In the genomic region with DNA sequence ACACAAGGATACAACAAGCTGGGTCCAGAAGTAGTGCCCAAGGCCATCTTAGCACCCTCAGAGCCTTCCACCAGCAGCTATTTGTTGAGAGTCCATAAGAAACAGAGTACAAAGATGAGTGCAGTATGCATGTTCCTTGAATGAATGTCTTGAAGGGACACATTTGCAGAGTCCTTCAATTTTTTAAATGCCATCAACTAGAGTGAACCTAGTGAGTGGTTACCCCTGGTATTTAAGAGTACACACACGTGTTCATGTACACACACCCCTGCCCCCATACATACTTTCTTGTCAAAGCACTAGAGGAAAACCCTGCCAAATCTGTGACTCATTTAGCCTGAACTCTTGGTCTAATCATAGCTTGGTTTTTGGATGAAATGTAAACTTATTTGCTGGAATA, we compare ENCODE assay signal across 15 cellular contexts.
DNase-seq lines count a peak whose midpoint lies in the region; ATAC-seq and TF ChIP-seq lines count a peak whose summit lies in the region.
"Had no signal": no experiment of that assay in that cellular context is flagged by ENCODE, and none has a peak within 500 bp of the region (broad histone marks: within the 10 kb centered on the region; RNA-seq: fewer than 3 reads in every experiment).

No MANE protein-coding gene starts in this region.

- TF ChIP-seq CTCF in HFF-Myc (IDR thresholded peaks at IDR 0.05; ENCODE audit: low read depth, low read length, missing control alignments) (no peak), astrocyte of the cerebellum (IDR thresholded peaks at IDR 0.05; ENCODE audit: low read depth, low read length, missing control alignments) (no peak), upper lobe of left lung (IDR thresholded peaks at IDR 0.05) (no peak)

- DNase-seq in HFF-Myc (ENCODE audit: extremely low read depth, low read depth) (peak; percentile 95), astrocyte of the cerebellum (ENCODE audit: low read depth) (peak; percentile 95), iris pigment epithelial cell (ENCODE audit: low read depth) (peak; percentile 98), upper lobe of left lung (no peak), KBM-7 (no peak), Right ventricle myocardium superior (no peak)
- no peak for DNase-seq in activated CD4-positive, CD25-positive, alpha-beta regulatory T cell (lab: John Stamatoyannopoulos, UW)
- DNase-seq: activated CD8-positive, alpha-beta memory T cell treated with anti-CD3 and anti-CD28 coated beads, Interleukin-2, amount 10 ng/mL, durations not matched to agents 7 days and 5 days; anterior cingulate cortex; DND-41; gastrocnemius medialis; MV-4-11; NCI-H82; stimulated activated CD8-positive, alpha-beta memory T cell treated with anti-CD3 and anti-CD28 coated beads, Interleukin-4, amount 100 ng/mL, for 48 hours had no signal

- TF ChIP-seq EP300 in upper lobe of left lung (IDR thresholded peaks at IDR 0.05), result no peak

- H3K9me3 ChIP-seq in upper lobe of left lung, result no peaks in the 10 kb centered on the region
- H3K9me3 ChIP-seq: gastrocnemius medialis had no signal

- H3K4me3 ChIP-seq in HFF-Myc (replicated peaks; ENCODE audit: low read depth, low read length) (no peak overlapping the region), astrocyte of the cerebellum (ENCODE audit: low read depth, low read length) (no peak overlapping the region), upper lobe of left lung (no peak overlapping the region)
- H3K4me3 ChIP-seq: gastrocnemius medialis had no signal

- in situ Hi-C loops in astrocyte of the cerebellum (cut with HindIII; ENCODE audit: low sequenced_read_pairs), result no loop called here
- in situ Hi-C loops in KBM-7 (cut with MboI; ENCODE audit: low pct_unique_long_range_greater_than_20kb, low sequenced_read_pairs), result no loop called here

- intact Hi-C loops in Right ventricle myocardium superior (cut with DNase I), result no loop called here

- peaks cover 5 to 14% (median 10%) of the 10 kb centered on the region in 4 donors for H3K4me1 ChIP-seq in upper lobe of left lung

- TF ChIP-seq POLR2A in upper lobe of left lung (IDR thresholded peaks at IDR 0.05), result no peak

- peak overlapping the region in 1 of 4 donors; percentile 10 for H3K27ac ChIP-seq in upper lobe of left lung

- ATAC-seq in upper lobe of left lung (ENCODE audit: low FRiP score in 2 of 2) (peak; percentile 46 to 55), GM21717 (IDR thresholded peaks at IDR 0.05; ENCODE audit: unreplicated experiment) (no peak), Right ventricle myocardium superior (ENCODE audit: poor library complexity) (no peak)
- ATAC-seq: activated CD8-positive, alpha-beta memory T cell treated with anti-CD3 and anti-CD28 coated beads, Interleukin-2, amount 10 ng/mL, durations not matched to agents 7 days and 5 days; gastrocnemius medialis had no signal

- 33 to 56% methylated on average over 1 of the region's 1 CpG for WGBS in upper lobe of left lung, 2 donors

- no peaks in the 10 kb centered on the region for H3K36me3 ChIP-seq in upper lobe of left lung
- H3K36me3 ChIP-seq: gastrocnemius medialis had no signal

- no peaks in the 10 kb centered on the region for H3K27me3 ChIP-seq in upper lobe of left lung
- H3K27me3 ChIP-seq: gastrocnemius medialis had no signal

Comparison
In these comparisons a context has a peak if more than half of its experiments do, and no peak if none do; other contexts are left out.
1. DNase-seq: peak in HFF-Myc (single experiment), astrocyte of the cerebellum (single experiment) and iris pigment epithelial cell (single experiment); none in upper lobe of left lung (0 of 2), KBM-7 (single experiment), activated CD4-positive, CD25-positive, alpha-beta regulatory T cell (0 of 4) and Right ventricle myocardium superior (single experiment).
2. ATAC-seq: peak in upper lobe of left lung (2 of 2); none in GM21717 (single experiment) and Right ventricle myocardium superior (single experiment).